Comparison of ENCODE assay signal across 15 cellular contexts in the genomic region with DNA sequence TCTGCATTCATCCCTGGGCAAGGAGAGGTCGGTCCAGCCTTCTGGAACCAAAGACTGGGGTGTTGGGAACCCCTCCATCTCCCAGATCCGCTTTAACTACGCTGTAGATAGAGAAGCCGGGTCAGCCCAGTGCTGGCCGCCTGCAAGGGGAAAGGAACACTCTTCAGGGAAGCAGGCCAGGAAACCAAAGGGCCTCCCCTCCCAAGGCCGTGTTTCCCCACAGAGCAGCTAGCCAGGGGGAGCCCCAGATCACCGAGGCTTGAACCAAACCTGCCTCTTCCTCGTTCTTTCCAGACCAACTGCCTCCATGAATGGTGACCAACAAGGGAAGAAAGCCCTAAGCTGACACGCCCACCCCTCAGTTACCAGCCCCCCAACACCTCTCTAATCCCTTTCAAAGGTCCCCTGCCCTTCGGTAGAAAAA. TPM values are rescaled to one million over a fixed set of nuclear protein-coding genes. Genes with fewer than 3 reads are reported as not detected.
A peak's percentile ranks its signal among the peaks of the same experiment; 100 is the strongest.
DNase-seq lines count a peak whose midpoint lies in the region; ATAC-seq and TF ChIP-seq lines count a peak whose summit lies in the region.
"Had no signal": no experiment of that assay in that cellular context is flagged by ENCODE, and none has a peak within 500 bp of the region (broad histone marks: within the 10 kb centered on the region; RNA-seq: fewer than 3 reads in every experiment).

No MANE protein-coding gene starts in this region.

- no peaks in the 10 kb centered on the region for H3K79me2 ChIP-seq in SK-N-SH (ENCODE audit: insufficient read depth)

- no peaks in the 10 kb centered on the region for H3K9me2 ChIP-seq in SK-N-SH

- peaks cover 27% of the 10 kb centered on the region for H4K20me1 ChIP-seq in SK-N-SH (ENCODE audit: insufficient read depth)

- peaks cover 19% of the 10 kb centered on the region for H3F3A ChIP-seq in SK-N-SH (replicated peaks; ENCODE audit: insufficient read depth)

- intact Hi-C loops in esophagus muscularis mucosa (cut with DNase I), result no loop called here

- no peaks in the 10 kb centered on the region for H3K9me3 Mint-ChIP-seq in IgD-negative memory B cell
- H3K9me3 Mint-ChIP-seq in stimulated activated memory B cell treated with anti-CD40 and anti-IgM and Interleukin-4, amounts not matched to agents 10 μg/mL and 1 μg/mL and 100 μg/mL, for 72 hours, result no peaks in the 10 kb centered on the region
- H3K9me3 Mint-ChIP-seq: activated CD4-positive, alpha-beta T cell treated with anti-CD3 and anti-CD28 coated beads, Interleukin-2, amount 10 ng/mL, durations not matched to agents 7 days and 5 days had no signal

- DNase-seq in SK-N-SH (peak; percentile 30), esophagus muscularis mucosa (ENCODE audit: extremely low spot score) (no peak), HUDEP-2 (lab: John Stamatoyannopoulos, UW; ENCODE audit: unreplicated experiment in 76 of 76) (no peak), NCI-H345 treated with DMSO at 0.1 percent for 48 hours (lab: John Stamatoyannopoulos, UW; ENCODE audit: unreplicated experiment) (no peak)
- DNase-seq: activated CD4-positive, alpha-beta T cell treated with anti-CD3 and anti-CD28 coated beads, Interleukin-2, amount 10 ng/mL, durations not matched to agents 7 days and 5 days; effector memory CD4-positive, alpha-beta T cell; glutamatergic neuron; Karpas-422; NCI-H446 treated with DMSO at 0.1 percent for 48 hours; stimulated activated CD4-positive, alpha-beta T cell treated with anti-CD3 and anti-CD28 coated beads, Interleukin-4, amount 100 ng/mL, for 24 hours had no signal

- H3K4me2 ChIP-seq in SK-N-SH, result no peak overlapping the region

- no peak for TF ChIP-seq RAD21 in SK-N-SH (IDR thresholded peaks at IDR 0.05; ENCODE audit: low read length)

- CTCF ChIA-PET in SK-N-SH (lab: Yijun Ruan, JAX), result interaction anchor here (0.7 to 6.0 kb wide), 12 partner anchors 9 to 227 kb away, joined by 3 to 52 read pairs (median 3); partner anchors contain the start of genes ICMT and RPL22

- H3K36me3 Mint-ChIP-seq in IgD-negative memory B cell, result peaks cover 2% of the 10 kb centered on the region
- peaks cover 17% of the 10 kb centered on the region for H3K36me3 Mint-ChIP-seq in stimulated activated memory B cell treated with anti-CD40 and anti-IgM and Interleukin-4, amounts not matched to agents 10 μg/mL and 1 μg/mL and 100 μg/mL, for 72 hours

- peak overlapping the region in 3 of 4 donors; percentile 28 to 65 (median 65) for H3K4me3 Mint-ChIP-seq in IgD-negative memory B cell
- peak overlapping the region; percentile 67 for H3K4me3 Mint-ChIP-seq in stimulated activated memory B cell treated with anti-CD40 and anti-IgM and Interleukin-4, amounts not matched to agents 10 μg/mL and 1 μg/mL and 100 μg/mL, for 72 hours

- H3K4me3 ChIP-seq in SK-N-SH (ENCODE audit: low read depth in 2 of 2, low read length in 1 of 2) (no peak overlapping the region), esophagus muscularis mucosa (no peak overlapping the region)
- H3K4me3 ChIP-seq: lung had no signal

- peaks cover 40% of the 10 kb centered on the region for H3K27me3 Mint-ChIP-seq in IgD-negative memory B cell
- H3K27me3 Mint-ChIP-seq in stimulated activated memory B cell treated with anti-CD40 and anti-IgM and Interleukin-4, amounts not matched to agents 10 μg/mL and 1 μg/mL and 100 μg/mL, for 72 hours, result peaks cover 44% of the 10 kb centered on the region

- peaks cover 4 to 6% of the 10 kb centered on the region in 2 experiments; a peak in 2 of 4 replicates for H3K4me1 ChIP-seq in SK-N-SH (ENCODE audit: control insufficient read depth in 1 of 2, insufficient read depth in 2 of 2, low read depth in 1 of 2, low read length in 1 of 2)
- H3K4me1 ChIP-seq in esophagus muscularis mucosa, result peaks cover 15 to 57% (median 48%) of the 10 kb centered on the region in 4 donors

- H3K36me3 ChIP-seq in SK-N-SH (replicated peaks in 1 of 2; ENCODE audit: control insufficient read depth in 1 of 2, insufficient read depth in 2 of 2, low read length in 1 of 2) (peaks cover 9 to 21% of the 10 kb centered on the region in 2 experiments), esophagus muscularis mucosa (peaks cover 0 to 21% (median 13%) of the 10 kb centered on the region in 4 donors)

- TF ChIP-seq CTCF in SK-N-SH (IDR thresholded peaks at IDR 0.05) (no peak), esophagus muscularis mucosa (IDR thresholded peaks at IDR 0.05) (no peak)

- H2AFZ ChIP-seq in SK-N-SH (ENCODE audit: low read depth), result no peak overlapping the region

- no peak overlapping the region for H3K27ac Mint-ChIP-seq in IgD-negative memory B cell
- H3K27ac Mint-ChIP-seq in stimulated activated memory B cell treated with anti-CD40 and anti-IgM and Interleukin-4, amounts not matched to agents 10 μg/mL and 1 μg/mL and 100 μg/mL, for 72 hours, result no peak overlapping the region
- H3K27ac Mint-ChIP-seq: activated CD4-positive, alpha-beta T cell treated with anti-CD3 and anti-CD28 coated beads, Interleukin-2, amount 10 ng/mL, durations not matched to agents 7 days and 5 days had no signal

- no peak overlapping the region for H3K9ac ChIP-seq in SK-N-SH

- ATAC-seq in SK-N-SH treated with all-trans-retinoic acid at 6 μM for 48 hours (no peak), HG03196 (IDR thresholded peaks at IDR 0.05; ENCODE audit: unreplicated experiment) (no peak)
- no peak for ATAC-seq in stimulated activated memory B cell treated with anti-CD40 and anti-IgM and Interleukin-4, amounts not matched to agents 10 μg/mL and 1 μg/mL and 100 μg/mL, for 72 hours

- peaks cover 9 to 17% (median 10%) of the 10 kb centered on the region in 3 donors for H3K4me1 Mint-ChIP-seq in IgD-negative memory B cell
- peaks cover 39% of the 10 kb centered on the region for H3K4me1 Mint-ChIP-seq in stimulated activated memory B cell treated with anti-CD40 and anti-IgM and Interleukin-4, amounts not matched to agents 10 μg/mL and 1 μg/mL and 100 μg/mL, for 72 hours

- no peak for TF ChIP-seq EP300 in SK-N-SH (IDR thresholded peaks at IDR 0.05; ENCODE audit: borderline replicate concordance in 1 of 2, low read depth in 1 of 2, low read length in 1 of 2)
- no peak for TF ChIP-seq EP300 in esophagus muscularis mucosa (IDR thresholded peaks at IDR 0.05)

- TF ChIP-seq POLR2A in esophagus muscularis mucosa (IDR thresholded peaks at IDR 0.05; ENCODE audit: low read depth), result no peak

- peaks cover 8% of the 10 kb centered on the region; the same call in 1 of the 2 replicates for H3K27me3 ChIP-seq in SK-N-SH (ENCODE audit: insufficient read depth)
- H3K27me3 ChIP-seq in esophagus muscularis mucosa, result peaks cover 0 to 45% (median 14%) of the 10 kb centered on the region in 4 donors

- WGBS in SK-N-SH (ENCODE audit: low lambda C conversion rate), result 86% methylated on average over 10 of the region's 10 CpGs
- 38% methylated on average over 4 of the region's 10 CpGs for WGBS in esophagus muscularis mucosa

- H3K9me3 ChIP-seq in SK-N-SH, result no peaks in the 10 kb centered on the region
- H3K9me3 ChIP-seq in esophagus muscularis mucosa, result no peaks in the 10 kb centered on the region

- POLR2A ChIA-PET in SK-N-SH (lab: Yijun Ruan, JAX), result no interaction called here

- H3K27ac ChIP-seq in SK-N-SH (ENCODE audit: low read depth in 2 of 2, low read length in 1 of 2), result no peak overlapping the region
- peak overlapping the region in 3 of 4 donors; percentile 58 to 71 (median 62) for H3K27ac ChIP-seq in esophagus muscularis mucosa (replicated peaks in 1 of 4)

TF ChIP-seq in SK-N-SH, 30 proteins besides CTCF, POLR2A, EP300 and RAD21:
- no peak for TF ChIP-seq FOXJ3 (CRISPR knock-in tag; IDR thresholded peaks at IDR 0.05)
- TF ChIP-seq FOSL2 (IDR thresholded peaks at IDR 0.05; ENCODE audit: borderline replicate concordance, low read depth), result no peak

TF ChIP-seq in SK-N-SH treated with all-trans-retinoic acid at 6 μM for 48 hours, 23 proteins besides CTCF, POLR2A, EP300 and RAD21 (continues in another document):
- TF ChIP-seq OSR1 (CRISPR knock-in tag; IDR thresholded peaks at IDR 0.05) (no peak), ZNF565 (CRISPR knock-in tag; conservative IDR thresholded peaks at IDR 0.05; ENCODE audit: low read depth) (no peak), ZFP3 (CRISPR knock-in tag; IDR thresholded peaks at IDR 0.05) (no peak), CSDC2 (CRISPR knock-in tag; IDR thresholded peaks at IDR 0.05) (no peak), ARNTL (CRISPR knock-in tag; IDR thresholded peaks at IDR 0.05; ENCODE audit: borderline replicate concordance, low read depth) (no peak), ZC3H10 (CRISPR knock-in tag; IDR thresholded peaks at IDR 0.05) (no peak), GLIS3 (CRISPR knock-in tag; IDR thresholded peaks at IDR 0.05) (no peak), ESRRG (CRISPR knock-in tag; IDR thresholded peaks at IDR 0.05) (no peak), ZNF8 (CRISPR knock-in tag; IDR thresholded peaks at IDR 0.05) (no peak), PPARA (CRISPR knock-in tag; IDR thresholded peaks at IDR 0.05; ENCODE audit: borderline replicate concordance) (no peak), RARB (CRISPR knock-in tag; IDR thresholded peaks at IDR 0.05) (no peak)

RNA-seq across cellular contexts. Expression of gene CHD5, which starts 1.2 kb away (rescaled TPM):
- polyA plus RNA-seq in SK-N-SH (2012; rRNA removed), result 0.26 and 0.62 TPM in 2 replicates
- 0.15 and 0.25 TPM in 2 replicates for polyA plus RNA-seq in SK-N-SH (2012; cell fraction: cytosol; rRNA removed)
- polyA plus RNA-seq in SK-N-SH (2012; cell fraction: nucleus; rRNA removed), result 1.9 TPM in 2 replicates
- not detected for polyA plus RNA-seq in IgD-negative memory B cell
- 10 to 100 TPM in 2 of 4 donors, 1 to 10 TPM in 2; 5.5 to 16.9 (median 12.0) TPM for total RNA-seq in esophagus muscularis mucosa

RNA-seq across cellular contexts. Expression of gene RPL22, which starts 18.0 kb away (rescaled TPM):
- polyA plus RNA-seq in SK-N-SH (2012; rRNA removed) (140 and 151 TPM in 2 replicates), IgD-negative memory B cell (302 TPM)
- 216 and 367 TPM in 2 replicates for polyA plus RNA-seq in SK-N-SH (2012; cell fraction: cytosol; rRNA removed)
- polyA plus RNA-seq in SK-N-SH (2012; cell fraction: nucleus; rRNA removed), result 37.2 and 61.3 TPM in 2 replicates
- 100 to 1,000 TPM; 150 to 225 (median 218) TPM for total RNA-seq in esophagus muscularis mucosa

RNA-seq across cellular contexts. Expression of gene RNF207, which starts 24.6 kb away (rescaled TPM):
- 19.2 and 25.4 TPM in 2 replicates for polyA plus RNA-seq in SK-N-SH (2012; rRNA removed)
- 2.5 and 4.0 TPM in 2 replicates for polyA plus RNA-seq in SK-N-SH (2012; cell fraction: cytosol; rRNA removed)
- 134 and 388 TPM in 2 replicates for polyA plus RNA-seq in SK-N-SH (2012; cell fraction: nucleus; rRNA removed)
- polyA plus RNA-seq in IgD-negative memory B cell, result 0.23 TPM
- 10 to 100 TPM; 10.8 to 43.2 (median 20.2) TPM for total RNA-seq in esophagus muscularis mucosa

RNA-seq across cellular contexts. Expression of gene ICMT, which starts 54.4 kb away (rescaled TPM):
- polyA plus RNA-seq in SK-N-SH (2012; rRNA removed) (40.2 and 43.7 TPM in 2 replicates), IgD-negative memory B cell (14.2 TPM)
- 41.9 and 51.0 TPM in 2 replicates for polyA plus RNA-seq in SK-N-SH (2012; cell fraction: cytosol; rRNA removed)
- 16.5 and 21.6 TPM in 2 replicates for polyA plus RNA-seq in SK-N-SH (2012; cell fraction: nucleus; rRNA removed)
- total RNA-seq in esophagus muscularis mucosa, result 10 to 100 TPM; 60.0 to 89.5 (median 77.8) TPM

Comparison
In these comparisons a context has a peak if more than half of its experiments do, and no peak if none do; other contexts are left out.
1. H3K27ac ChIP-seq: peak in esophagus muscularis mucosa (3 of 4); none in SK-N-SH (0 of 2).